8 cellular contexts compared by ENCODE assay signal in the genomic region with DNA sequence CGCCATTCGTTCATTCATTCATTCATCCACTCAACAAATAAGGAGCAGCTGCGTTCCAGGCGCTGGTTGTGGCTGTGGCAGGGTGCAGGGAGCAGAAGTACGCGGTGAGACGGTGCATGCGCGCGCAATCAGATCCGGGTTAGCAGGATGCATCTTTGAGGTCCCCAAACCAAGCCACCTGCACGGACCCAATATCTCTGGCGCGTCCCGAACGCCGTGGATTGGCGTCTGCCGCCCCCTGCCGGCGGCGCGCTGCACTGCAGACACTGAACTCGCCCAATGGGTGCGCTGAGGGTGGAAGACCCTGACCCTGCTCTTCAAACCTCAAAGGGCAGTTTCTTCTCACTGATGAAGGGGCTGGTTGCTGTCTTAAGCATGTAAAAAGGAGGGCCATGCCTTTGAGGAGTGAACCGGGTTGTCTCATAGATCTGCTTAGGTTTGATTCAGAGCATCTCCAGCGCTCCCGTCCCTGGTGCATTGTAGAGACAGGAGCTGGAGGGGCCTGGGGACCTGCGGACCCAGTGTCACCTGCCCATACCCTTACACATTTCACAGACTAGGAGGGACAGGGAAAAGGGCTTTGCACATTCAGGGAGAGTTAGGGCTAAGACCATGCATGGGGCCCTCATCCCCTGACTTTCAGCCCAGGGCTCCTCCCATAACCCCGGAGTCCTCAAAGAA.
DNase-seq lines count a peak whose midpoint lies in the region; ATAC-seq, FAIRE-seq and TF ChIP-seq lines count a peak whose summit lies in the region.

No MANE protein-coding gene starts in this region.

- FAIRE-seq in GM12892 (lab: Jason Lieb, UNC), result peak; percentile 97

- intact Hi-C loops in Right ventricle myocardium inferior (cut with DNase I), result loop anchor here (1.0 kb wide), 1 partner anchor 104 kb away; no protein-coding TSS in a partner anchor

- DNase-seq in GM12892 (ENCODE audit: insufficient read length), result peak; percentile 63
- DNase-seq in RPMI8226, result peak; percentile 81
- DNase-seq in activated gamma-delta T cell treated with Interleukin-2 at 50 U/mL for 16 hours, result peak; percentile 60
- DNase-seq in Right ventricle myocardium inferior (ENCODE audit: missing footprints), result peak; percentile 87
- peak; percentile 20 for DNase-seq in pons (ENCODE audit: low spot score)
- peak; percentile 60 for DNase-seq in ureter (ENCODE audit: low spot score)
- no peak for DNase-seq in epidermal melanocyte (ENCODE audit: insufficient read length, low spot score)

- ATAC-seq in HG03139 (IDR thresholded peaks at IDR 0.05; ENCODE audit: unreplicated experiment) (peak; percentile 67), Right ventricle myocardium inferior (peak; percentile 76)

- TF ChIP-seq POLR2A in GM12892 (IDR thresholded peaks at IDR 0.05; ENCODE audit: low read depth, low read length), result no peak
